ENCODE assay signal across 8 cellular contexts in genomic region chrX:103918584-103919335, GRCh38. TPM values are rescaled to one million over a fixed set of nuclear protein-coding genes. Genes with fewer than 3 reads are reported as not detected.
DNase-seq lines count a peak whose midpoint lies in the region; ATAC-seq and TF ChIP-seq lines count a peak whose summit lies in the region.

No MANE protein-coding gene starts in this region.

- H3K9me3 Mint-ChIP-seq in neural progenitor cell, result peaks cover 13% of the 10 kb centered on the region

- CTCF ChIA-PET in Panc1 (lab: Charles Lee), result interaction anchor here (1.5 to 2.2 kb wide), 2 partner anchors 14 to 74 kb away, joined by 4 to 9 read pairs; no protein-coding TSS in a partner anchor

- H3K4me1 ChIP-seq in HUES48 (ENCODE audit: control insufficient read depth, insufficient read depth, low read length), result peaks cover 9% of the 10 kb centered on the region; the same call in 1 of the 2 replicates
- H3K4me1 ChIP-seq in Panc1 (ENCODE audit: control insufficient read depth, insufficient read depth, low read length), result 0 out of 2 replicates have a peak, but pooled peaks cover 3% of the 10 kb centered on the region
- H3K4me1 ChIP-seq in neural progenitor cell, result no peaks in the 10 kb centered on the region
- H3K4me1 ChIP-seq in suprapubic skin, result no peaks in the 10 kb centered on the region

- peaks cover 3% of the 10 kb centered on the region for H3K27me3 Mint-ChIP-seq in neural progenitor cell (ENCODE audit: insufficient read depth, low read depth)

- peak overlapping the region; percentile 86 for H3K4me3 ChIP-seq in HUES48 (ENCODE audit: low read depth, low read length)
- H3K4me3 ChIP-seq in Panc1 (ENCODE audit: low read depth in 2 of 2, low read length in 2 of 2), result peak overlapping the region; percentile 67 to 73
- peak overlapping the region; percentile 58 for H3K4me3 ChIP-seq in fibroblast of villous mesenchyme (ENCODE audit: low read depth, low read length)
- peak overlapping the region; percentile 63 for H3K4me3 ChIP-seq in neural progenitor cell
- H3K4me3 ChIP-seq in suprapubic skin, result peak overlapping the region; percentile 57

- H3K36me3 Mint-ChIP-seq in neural progenitor cell, result peaks cover 19% of the 10 kb centered on the region

- TF ChIP-seq CTCF in Panc1 (IDR thresholded peaks at IDR 0.05) (no peak), fibroblast of villous mesenchyme (IDR thresholded peaks at IDR 0.05; ENCODE audit: insufficient read depth, low read depth, low read length) (no peak), neural progenitor cell (IDR thresholded peaks at IDR 0.05) (no peak), suprapubic skin (IDR thresholded peaks at IDR 0.05) (no peak)

- peak; percentile 59 for ATAC-seq in GM21447 (IDR thresholded peaks at IDR 0.05; ENCODE audit: unreplicated experiment)
- ATAC-seq in Panc1, result peak; percentile 92

- H3K27ac Mint-ChIP-seq in neural progenitor cell, result peak overlapping the region; percentile 94

- H3F3A ChIP-seq in neural progenitor cell (ENCODE audit: low read depth), result peaks cover 12% of the 10 kb centered on the region

- in situ Hi-C loops in Panc1 (cut with HindIII; ENCODE audit: low pct_unique_long_range_greater_than_20kb, low sequenced_read_pairs), result no loop called here

- DNase-seq in DMS79 treated with DMSO at 0.1 percent for 48 hours (lab: John Stamatoyannopoulos, UW) (peak; percentile 48), Panc1 (ENCODE audit: low read depth, low spot score) (no peak), fibroblast of villous mesenchyme (ENCODE audit: low read depth) (peak; percentile 51), neural progenitor cell (ENCODE audit: low spot score) (peak; percentile 85), suprapubic skin (ENCODE audit: low spot score in 2 of 2) (peak; percentile 75 to 80)
- DNase-seq in activated effector memory CD4-positive, alpha-beta T cell treated with Interleukin-2 at 50 U/mL for 16 hours, result peak; percentile 38

- H3K4me3 Mint-ChIP-seq in neural progenitor cell, result peak overlapping the region; percentile 94

- H3K27ac ChIP-seq in HUES48 (ENCODE audit: low read depth, low read length), result peak overlapping the region; percentile 72
- peak overlapping the region; percentile 81 for H3K27ac ChIP-seq in Panc1 (ENCODE audit: low read length)
- H3K27ac ChIP-seq in neural progenitor cell, result no peak overlapping the region
- peak overlapping the region; percentile 56 for H3K27ac ChIP-seq in suprapubic skin

- intact Hi-C loops in Panc1 (cut with micrococcal nuclease; ENCODE audit: unreplicated experiment), result no loop called here

- peak overlapping the region; percentile 82 for H3K9ac ChIP-seq in HUES48 (ENCODE audit: low read depth, low read length)
- no peak overlapping the region for H3K9ac ChIP-seq in neural progenitor cell

- no peaks in the 10 kb centered on the region for H4K20me1 ChIP-seq in neural progenitor cell (ENCODE audit: low read depth)

- POLR2A ChIA-PET in Panc1 (lab: Charles Lee), result interaction anchor here (0.7 kb wide), 1 partner anchor 199 kb away, joined by 9 read pairs; no protein-coding TSS in a partner anchor

- H3K36me3 ChIP-seq in HUES48 (ENCODE audit: control insufficient read depth, insufficient read depth, low read length) (no peaks in the 10 kb centered on the region), Panc1 (ENCODE audit: control insufficient read depth, insufficient read depth, low read length) (no peaks in the 10 kb centered on the region), neural progenitor cell (no peaks in the 10 kb centered on the region), suprapubic skin (no peaks in the 10 kb centered on the region)

- no peaks in the 10 kb centered on the region for H3K79me2 ChIP-seq in neural progenitor cell (ENCODE audit: low read depth)

- peak overlapping the region; percentile 74 for H2AFZ ChIP-seq in neural progenitor cell (replicated peaks)

- H3K9me3 ChIP-seq in HUES48 (ENCODE audit: control insufficient read depth, insufficient read depth, low read length), result no peaks in the 10 kb centered on the region
- H3K9me3 ChIP-seq in Panc1 (ENCODE audit: control insufficient read depth, insufficient read depth, low read depth, low read length), result no peaks in the 10 kb centered on the region
- no peaks in the 10 kb centered on the region for H3K9me3 ChIP-seq in neural progenitor cell (ENCODE audit: low read depth)
- no peaks in the 10 kb centered on the region for H3K9me3 ChIP-seq in suprapubic skin

- no TSS peak for BruUV-seq in Panc1 (replicated peaks; lab: Mats Ljungman, UMichigan)

- peaks cover 21% of the 10 kb centered on the region for H3K4me1 Mint-ChIP-seq in neural progenitor cell

- 45% methylated on average over 43 of the region's 65 CpGs for WGBS in suprapubic skin

- H3K4me2 ChIP-seq in neural progenitor cell, result peak overlapping the region; percentile 84

- H3K27me3 ChIP-seq in HUES48 (ENCODE audit: control insufficient read depth, insufficient read depth, low read length) (peaks cover 11% of the 10 kb centered on the region), Panc1 (ENCODE audit: control insufficient read depth, insufficient read depth, low read length) (no peaks in the 10 kb centered on the region), neural progenitor cell (no peaks in the 10 kb centered on the region), suprapubic skin (no peaks in the 10 kb centered on the region)

- no peak for TF ChIP-seq POLR2A in suprapubic skin (IDR thresholded peaks at IDR 0.05)

- TF ChIP-seq EP300 in suprapubic skin (IDR thresholded peaks at IDR 0.05), result no peak

RNA-seq across cellular contexts. Expression of gene TMSB15B, which starts 43.7 kb away (rescaled TPM):
- 10.4 TPM for total RNA-seq in Panc1 (2021; ENCODE audit: unreplicated experiment)
- 4.1 TPM for polyA plus RNA-seq in Panc1 (2012; ENCODE audit: insufficient read length)
- 3.5 and 6.5 TPM in 2 replicates for total RNA-seq in fibroblast of villous mesenchyme
- total RNA-seq in neural progenitor cell (ENCODE audit: low replicate concordance), result 30.2 and 47.4 TPM in 2 replicates
- 1 to 10 TPM in 3 of 4 donors, under 1 TPM in 1; 0.83 to 3.4 (median 2.4) TPM for total RNA-seq in suprapubic skin
